Comparison of ENCODE assay signal across 8 cellular contexts in the genomic region with DNA sequence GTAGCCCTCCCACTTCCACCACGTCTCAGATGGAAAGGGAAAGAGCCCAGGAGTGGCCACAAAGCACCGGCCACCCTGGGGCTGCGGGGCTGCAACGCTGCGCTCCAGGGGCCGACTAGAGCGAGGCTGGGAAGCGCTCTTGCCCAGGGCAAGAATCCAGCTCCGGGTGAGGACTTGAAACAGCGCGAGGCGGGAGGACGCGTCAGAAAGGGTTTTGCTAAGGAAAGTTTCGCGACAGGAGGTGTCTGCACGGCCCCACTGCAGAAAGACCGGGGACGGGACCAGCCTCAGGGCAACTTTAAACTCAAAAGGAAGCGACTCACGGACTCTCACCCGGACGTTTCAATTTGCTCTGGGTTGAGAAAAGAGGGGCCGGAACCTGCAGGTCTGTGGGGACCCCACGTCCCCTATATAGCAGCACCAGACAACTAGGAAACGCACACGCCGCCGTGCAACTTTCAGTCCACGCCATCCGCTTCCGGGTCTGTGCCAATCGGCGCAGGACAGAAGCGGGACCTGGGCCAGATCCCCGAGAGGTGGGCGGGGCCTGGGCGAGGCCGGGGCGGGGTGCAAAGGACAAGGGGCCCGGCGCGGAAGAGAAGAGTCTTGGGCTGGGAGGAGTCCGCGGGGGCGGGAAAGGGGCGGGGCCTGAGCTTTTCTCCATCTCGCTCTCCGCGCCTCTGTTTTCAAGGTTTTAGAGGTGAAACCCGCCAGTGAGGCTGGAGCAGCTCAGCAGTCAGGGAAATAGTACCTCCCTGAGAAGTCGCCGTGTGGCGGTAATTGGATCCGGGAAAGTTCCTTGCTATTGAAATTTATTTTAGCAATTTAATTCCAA. TPM values are rescaled to one million over a fixed set of nuclear protein-coding genes. Genes with fewer than 3 reads are reported as not detected.
A peak's percentile ranks its signal among the peaks of the same experiment; 100 is the strongest.
DNase-seq lines count a peak whose midpoint lies in the region; ATAC-seq, FAIRE-seq and TF ChIP-seq lines count a peak whose summit lies in the region.

A gene (minus strand): TSS at position 488 of the 835 bp plus-strand sequence. CDS start 6,792 bp downstream, outside the sequence.

- intact Hi-C loops in right lobe of liver (cut with DNase I), result no loop called here

- POLR2A ChIA-PET in BJ (lab: Charles Lee), result interaction anchor here (0.6 kb wide), 1 partner anchor 140 kb away, joined by 4 read pairs; no protein-coding TSS in a partner anchor

- WGBS in right lobe of liver (ENCODE audit: insufficient coverage, low coverage, low lambda C conversion rate, missing lambda C conversion rate), result 2% methylated on average over 23 of the region's 55 CpGs

- DNase-seq in BJ (ENCODE audit: low read depth) (peak; percentile 55), GM19239 (ENCODE audit: insufficient read length, low spot score) (peak; percentile 86), NCI-H69 (lab: John Stamatoyannopoulos, UW) (peak; percentile 98), dermis microvascular lymphatic vessel endothelial cell (ENCODE audit: low read depth in 2 of 2) (peak; percentile 52 to 94), right lobe of liver (peak; percentile 94 to 97 (median 96))
- peak; percentile 99 for DNase-seq in activated CD4-positive, alpha-beta T cell treated with anti-CD3 and anti-CD28 coated beads, Interleukin-2, amount 50 U/mL, for 4 hours
- peak; percentile 100 for DNase-seq in stimulated activated CD4-positive, alpha-beta T cell treated with anti-CD3 and anti-CD28 coated beads, Interleukin-4, amount 100 ng/mL, for 1 hour

- TF ChIP-seq CTCF in BJ (IDR thresholded peaks at IDR 0.05; ENCODE audit: insufficient read depth, low read depth, low read length), result no peak
- no peak for TF ChIP-seq CTCF in right lobe of liver (IDR thresholded peaks at IDR 0.05)

- CTCF ChIA-PET in BJ (lab: Yijun Ruan, JAX), result interaction anchor here (0.8 kb wide), 1 partner anchor 14 kb away, joined by 3 read pairs; no protein-coding TSS in a partner anchor

- no peak for TF ChIP-seq POLR2A in right lobe of liver (IDR thresholded peaks at IDR 0.05)

- ATAC-seq in HG03439 (IDR thresholded peaks at IDR 0.05; ENCODE audit: unreplicated experiment) (peak; percentile 96), right lobe of liver (peak; percentile 99 to 100 (median 100))

- peaks cover 0 to 6% (median 0%) of the 10 kb centered on the region in 4 donors for H3K4me1 ChIP-seq in right lobe of liver

- H3K36me3 ChIP-seq in BJ (ENCODE audit: control insufficient read depth, insufficient read depth, low read length) (no peaks in the 10 kb centered on the region), right lobe of liver (peaks cover 0 to 1% (median 0%) of the 10 kb centered on the region in 4 donors)

- H3K9me3 ChIP-seq in right lobe of liver, result peaks cover 0 to 20% (median 0%) of the 10 kb centered on the region in 4 donors

- H3K27me3 ChIP-seq in BJ (ENCODE audit: control insufficient read depth, insufficient read depth, low read length), result no peaks in the 10 kb centered on the region
- H3K27me3 ChIP-seq in right lobe of liver, result no peaks in the 10 kb centered on the region

- H3K4me3 ChIP-seq in BJ (ENCODE audit: low read depth, low read length) (peak within 1 kb of the TSS; percentile 50), right lobe of liver (peak within 1 kb of the TSS; percentile 42 to 68 (median 64))

- peak; percentile 96 for FAIRE-seq in GM19239 (lab: Jason Lieb, UNC)

- H3K27ac ChIP-seq in right lobe of liver, result peak within 1 kb of the TSS; percentile 15 to 57 (median 17)

RNA-seq across cellular contexts. Expression of the gene that starts here (rescaled TPM):
- polyA plus RNA-seq in BJ (2011; rRNA removed), result 1.9 and 3.0 TPM in 2 replicates
- 2.5 and 3.0 TPM in 2 replicates for polyA minus RNA-seq in BJ (2011; rRNA and poly(A)+ RNA removed)
- total RNA-seq in dermis microvascular lymphatic vessel endothelial cell, result 6.9 and 8.3 TPM in 2 replicates
- 1 to 10 TPM in 5 of 6 experiments, under 1 TPM in 1; 0.68 to 3.5 (median 1.9) TPM for total RNA-seq in right lobe of liver

Comparison
In these comparisons a context has a peak if more than half of its experiments do, and no peak if none do; other contexts are left out.
1. Peak in every context shown above with its lines: DNase-seq, ATAC-seq, H3K4me3 ChIP-seq and H3K27ac ChIP-seq.